ENCODE assay signal across 9 cellular contexts in the genomic region with DNA sequence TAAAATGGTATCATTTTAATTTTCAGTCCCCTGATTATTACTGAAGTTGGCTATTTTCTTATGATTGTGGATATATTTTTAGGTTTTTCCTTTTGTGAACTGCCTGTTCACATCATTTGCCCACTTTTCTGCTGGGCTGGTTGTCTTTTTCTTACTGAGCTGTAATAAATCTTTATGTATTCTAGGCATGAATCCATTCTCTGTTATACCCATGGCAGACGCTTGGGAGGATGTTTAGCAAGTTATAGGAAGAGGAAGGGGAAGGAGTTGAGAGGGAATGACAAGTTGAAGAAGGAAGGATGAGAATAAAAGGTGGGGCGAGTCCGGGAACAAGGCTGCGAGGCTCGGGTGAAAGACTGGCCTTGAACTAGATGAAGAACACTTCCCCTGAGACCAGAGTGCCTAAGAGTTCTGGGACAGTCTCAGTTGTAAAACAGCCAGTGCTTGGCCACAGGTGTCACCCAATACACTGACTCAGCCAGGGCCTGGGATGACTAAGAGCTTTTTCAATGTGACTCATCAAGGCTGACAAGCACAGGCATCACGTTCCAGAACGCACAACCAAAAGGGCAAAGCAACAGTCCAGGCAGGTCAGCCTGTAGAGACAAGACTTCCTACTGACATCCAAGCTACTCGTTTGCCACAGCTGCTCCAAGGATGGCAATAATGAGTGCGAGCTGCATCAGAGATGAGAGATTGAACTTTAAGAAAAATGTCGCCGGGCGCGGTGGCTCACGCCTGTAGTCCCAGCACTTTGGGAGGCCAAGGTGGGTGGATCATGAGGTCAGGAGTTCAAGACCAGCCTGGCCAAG. TPM values are rescaled to one million over a fixed set of nuclear protein-coding genes. Genes with fewer than 3 reads are reported as not detected.
DNase-seq lines count a peak whose midpoint lies in the region; ATAC-seq and TF ChIP-seq lines count a peak whose summit lies in the region.
"Had no signal": no experiment of that assay in that cellular context is flagged by ENCODE, and none has a peak within 500 bp of the region (broad histone marks: within the 10 kb centered on the region; RNA-seq: fewer than 3 reads in every experiment).

No MANE protein-coding gene starts in this region.

- no peaks in the 10 kb centered on the region for H3K9me3 Mint-ChIP-seq in HFFc6
- no peaks in the 10 kb centered on the region for H3K9me3 Mint-ChIP-seq in stimulated activated naive B cell treated with anti-CD40 and anti-IgM and Interleukin-4, amounts not matched to agents 10 μg/mL and 1 μg/mL and 100 μg/mL, for 72 hours
- H3K9me3 Mint-ChIP-seq: central memory CD8-positive, alpha-beta T cell had no signal

- H3K4me1 Mint-ChIP-seq in HFFc6 (ENCODE audit: low read depth) = peaks cover 26% of the 10 kb centered on the region
- peaks cover 5 to 9% of the 10 kb centered on the region in 2 donors for H3K4me1 Mint-ChIP-seq in stimulated activated naive B cell treated with anti-CD40 and anti-IgM and Interleukin-4, amounts not matched to agents 10 μg/mL and 1 μg/mL and 100 μg/mL, for 72 hours
- H3K4me1 Mint-ChIP-seq: central memory CD8-positive, alpha-beta T cell had no signal

- H3K4me3 Mint-ChIP-seq in HFFc6 = peak overlapping the region; percentile 38
- no peak overlapping the region for H3K4me3 Mint-ChIP-seq in stimulated activated naive B cell treated with anti-CD40 and anti-IgM and Interleukin-4, amounts not matched to agents 10 μg/mL and 1 μg/mL and 100 μg/mL, for 72 hours
- H3K4me3 Mint-ChIP-seq: central memory CD8-positive, alpha-beta T cell had no signal

- peak overlapping the region; percentile 87 for H3K27ac Mint-ChIP-seq in HFFc6
- H3K27ac Mint-ChIP-seq in stimulated activated naive B cell treated with anti-CD40 and anti-IgM and Interleukin-4, amounts not matched to agents 10 μg/mL and 1 μg/mL and 100 μg/mL, for 72 hours = no peak overlapping the region

- H3K36me3 Mint-ChIP-seq in HFFc6 (ENCODE audit: low read depth) = peaks cover 8% of the 10 kb centered on the region
- no peaks in the 10 kb centered on the region for H3K36me3 Mint-ChIP-seq in stimulated activated naive B cell treated with anti-CD40 and anti-IgM and Interleukin-4, amounts not matched to agents 10 μg/mL and 1 μg/mL and 100 μg/mL, for 72 hours

- TF ChIP-seq CTCF in HFFc6 (IDR thresholded peaks at IDR 0.05) = no peak

- peak; percentile 16 for DNase-seq in DMS 273 (lab: John Stamatoyannopoulos, UW; ENCODE audit: unreplicated experiment)
- no peak for DNase-seq in DMS 273 treated with DMSO at 0.1 percent for 48 hours (lab: John Stamatoyannopoulos, UW)
- DNase-seq in HFFc6 = peak; percentile 97
- DNase-seq in MV-4-11 (lab: John Stamatoyannopoulos, UW) = peak; percentile 92
- peak; percentile 80 to 82 for DNase-seq in activated T-cell treated with anti-CD3 and anti-CD28 coated beads, Interleukin-2, amount 50 U/mL, for 48 hours
- DNase-seq in iPS-NIHi11 (ENCODE audit: low spot score) = peak; percentile 51
- DNase-seq in stimulated activated naive B cell treated with anti-CD40 and anti-IgM and Interleukin-4, amounts not matched to agents 10 μg/mL and 1 μg/mL and 100 μg/mL, for 72 hours = peak; percentile 18

- no peaks in the 10 kb centered on the region; the same call in 1 of the 2 replicates for H3K27me3 Mint-ChIP-seq in HFFc6 (ENCODE audit: insufficient read depth)
- peaks cover 11 to 40% of the 10 kb centered on the region in 2 donors for H3K27me3 Mint-ChIP-seq in stimulated activated naive B cell treated with anti-CD40 and anti-IgM and Interleukin-4, amounts not matched to agents 10 μg/mL and 1 μg/mL and 100 μg/mL, for 72 hours

- peak; percentile 74 to 93 for ATAC-seq in stimulated activated naive B cell treated with anti-CD40 and anti-IgM and Interleukin-4, amounts not matched to agents 10 μg/mL and 1 μg/mL and 100 μg/mL, for 72 hours (replicated peaks)
- no peak for ATAC-seq in GM19324 (IDR thresholded peaks at IDR 0.05; ENCODE audit: low FRiP score, unreplicated experiment)

RNA-seq across cellular contexts. Expression of gene LRFN4, which starts 35.2 kb away (rescaled TPM):
- 10 to 100 TPM; 30.3 to 43.4 (median 34.6) TPM for total RNA-seq in HFFc6 (2021; fragmentation: NEBNext Ultra II Directional; extraction: Animal tissue kit (Norgen Biotek cat#: 25700))

RNA-seq across cellular contexts. Expression of gene RCE1, which starts 48.8 kb away (rescaled TPM):
- 10 to 100 TPM; 13.7 to 18.5 (median 16.3) TPM for total RNA-seq in HFFc6 (2021; fragmentation: NEBNext Ultra II Directional; extraction: Animal tissue kit (Norgen Biotek cat#: 25700))
